13 cellular contexts compared by ENCODE assay signal in the genomic region with DNA sequence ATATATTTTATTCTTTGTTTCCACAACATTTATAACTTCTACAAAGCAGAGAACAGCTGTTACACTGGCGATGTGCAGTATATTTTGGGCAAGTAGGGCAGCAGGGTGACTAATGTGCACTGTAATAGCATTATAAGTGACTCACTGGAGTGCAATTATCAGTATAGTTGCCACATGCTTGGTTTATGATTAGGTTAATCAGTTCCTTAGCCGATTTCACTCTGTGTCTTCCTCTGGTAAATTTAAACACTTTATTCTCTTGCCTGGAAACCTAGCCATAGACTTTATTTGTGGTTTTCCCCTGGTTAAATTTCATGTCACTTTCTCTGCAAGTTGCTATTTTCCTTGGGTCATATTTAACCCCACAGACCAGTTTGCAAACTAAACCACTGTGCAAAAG.
DNase-seq lines count a peak whose midpoint lies in the region; ATAC-seq and TF ChIP-seq lines count a peak whose summit lies in the region.
"Had no signal": no experiment of that assay in that cellular context is flagged by ENCODE, and none has a peak within 500 bp of the region (broad histone marks: within the 10 kb centered on the region; RNA-seq: fewer than 3 reads in every experiment).

No MANE protein-coding gene starts in this region.

- DNase-seq in AG08395 (ENCODE audit: low spot score) (peak; percentile 64), GOT3 (lab: John Stamatoyannopoulos, UW) (peak; percentile 6), adipocyte (ENCODE audit: low read depth) (peak; percentile 60), iris pigment epithelial cell (ENCODE audit: low read depth) (peak; percentile 50), coronary artery (ENCODE audit: low spot score) (no peak)
- DNase-seq: Caco-2; NCI-H2029 treated with DMSO at 0.1 percent for 48 hours; stimulated activated CD4-positive, alpha-beta T cell treated with anti-CD3 and anti-CD28 coated beads, Interleukin-4, amount 100 ng/mL, for 4 hours had no signal

- H3K27ac ChIP-seq in coronary artery = no peak overlapping the region
- H3K27ac ChIP-seq: cardiac muscle cell, thoracic aorta had no signal

- no peak overlapping the region for H3K9ac ChIP-seq in adipocyte (ENCODE audit: low read length)

- no peak for TF ChIP-seq CTCF in coronary artery (IDR thresholded peaks at IDR 0.05)

- H3K4me3 ChIP-seq in adipocyte (ENCODE audit: low read length) (no peak overlapping the region), coronary artery (no peak overlapping the region)
- H3K4me3 ChIP-seq: cardiac muscle cell, thoracic aorta had no signal

- ATAC-seq in HG03521 (IDR thresholded peaks at IDR 0.05; ENCODE audit: unreplicated experiment) (no peak), GM21528 (IDR thresholded peaks at IDR 0.05; ENCODE audit: low FRiP score, unreplicated experiment) (no peak), HG03280 (IDR thresholded peaks at IDR 0.05; ENCODE audit: unreplicated experiment) (no peak)

- H3K36me3 ChIP-seq in adipocyte (ENCODE audit: control insufficient read depth, insufficient read depth, low read length, severe bottlenecking) = no peaks in the 10 kb centered on the region
- H3K36me3 ChIP-seq: cardiac muscle cell, thoracic aorta had no signal

- H3K4me1 ChIP-seq in adipocyte (ENCODE audit: control insufficient read depth, insufficient read depth, low read length) = no peaks in the 10 kb centered on the region
- H3K4me1 ChIP-seq: Caco-2 had no signal

- no peaks in the 10 kb centered on the region for H3K9me3 ChIP-seq in adipocyte (ENCODE audit: control insufficient read depth, low read length)
- H3K9me3 ChIP-seq: Caco-2, thoracic aorta had no signal

- H3K27me3 ChIP-seq in adipocyte (replicated peaks; ENCODE audit: control insufficient read depth, insufficient read depth, low read length) = no peaks in the 10 kb centered on the region
- H3K27me3 ChIP-seq: cardiac muscle cell had no signal
